ENCODE assay signal across 8 cellular contexts in the genomic region with DNA sequence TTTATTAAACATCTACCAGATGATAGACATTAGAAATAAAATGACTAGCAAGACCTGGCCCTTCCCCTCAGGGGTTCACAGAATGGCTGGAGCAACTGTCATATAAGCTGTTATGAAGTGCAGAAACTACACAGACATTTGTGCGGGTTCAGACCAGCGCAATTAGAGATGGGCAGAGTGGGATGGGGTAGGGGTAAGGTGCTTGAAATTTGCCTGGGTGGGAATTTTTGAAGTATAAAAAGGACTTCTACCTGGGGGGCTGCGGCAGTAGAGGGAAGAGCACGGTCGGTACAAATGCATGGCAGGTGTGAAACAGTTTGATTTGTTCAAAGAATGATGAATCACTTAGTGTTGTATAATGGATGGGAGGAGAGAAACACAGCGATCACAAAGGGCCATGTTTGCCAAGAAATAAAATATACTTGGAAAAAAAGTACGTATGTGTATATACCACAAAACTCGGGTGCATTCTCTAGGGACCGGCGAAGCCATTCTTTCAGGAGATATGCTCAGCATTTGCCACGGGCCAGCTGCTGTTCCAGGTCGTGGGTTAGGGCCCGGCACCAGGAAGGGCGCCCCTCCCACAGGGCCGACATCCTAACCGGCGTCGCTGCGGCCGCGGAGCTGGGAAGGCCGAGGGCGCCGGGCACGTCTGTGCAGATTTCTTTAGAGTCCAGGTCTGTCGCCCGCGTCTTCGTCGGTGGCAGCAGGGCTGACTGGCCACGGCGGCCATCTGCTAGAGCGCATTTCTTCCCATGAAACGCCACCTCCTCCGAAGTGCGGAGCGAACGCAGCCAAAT. TPM values are rescaled to one million over a fixed set of nuclear protein-coding genes. Genes with fewer than 3 reads are reported as not detected.
DNase-seq lines count a peak whose midpoint lies in the region; ATAC-seq and TF ChIP-seq lines count a peak whose summit lies in the region.

No MANE protein-coding gene starts in this region.

- peak; percentile 18 for ATAC-seq in activated CD4-positive, alpha-beta T cell treated with anti-CD3 and anti-CD28 coated beads for 36 hours
- ATAC-seq in HCT116 (peak; percentile 36), natural killer cell (peak; percentile 5 to 15 (median 7))

- peak; percentile 20 for DNase-seq in activated CD4-positive, alpha-beta T cell treated with anti-CD3 and anti-CD28 coated beads for 36 hours
- no peak for DNase-seq in activated CD4-positive, alpha-beta T cell treated with anti-CD3 and anti-CD28 coated beads, Interleukin-2, amount 50 U/mL, for 1 hour
- DNase-seq in HCT116 (ENCODE audit: low read depth, low spot score) (no peak), MM.1S (peak; percentile 53), fibroblast of mammary gland (ENCODE audit: low read depth) (peak; percentile 37), natural killer cell (no peak), cerebellar nuclear complex (lab: John Stamatoyannopoulos, UW) (no peak)
- DNase-seq in activated CD4-positive, alpha-beta T cell treated with anti-CD3 and anti-CD28 coated beads, Interleukin-2, amount 50 U/mL, for 48 hours, result peak; percentile 43 to 50

- H3K9ac ChIP-seq in HCT116 (ENCODE audit: low read length), result peak overlapping the region; percentile 87
- peak overlapping the region; percentile 95 for H3K9ac ChIP-seq in MM.1S (ENCODE audit: low read length)

- CTCF ChIA-PET in activated CD4-positive, alpha-beta T cell treated with anti-CD3 and anti-CD28 coated beads for 36 hours (lab: Charles Lee), result interaction anchor here (0.8 to 3.6 kb wide), 17 partner anchors 10 to 432 kb away, joined by 3 to 32 read pairs (median 6); a partner anchor contains a TSS
- CTCF ChIA-PET in HCT116 (lab: Charles Lee), result interaction anchor here (1.1 to 2.5 kb wide), 4 partner anchors 10 to 279 kb away, joined by 3 to 20 read pairs (median 8); a partner anchor contains a TSS

- H2AFZ ChIP-seq in HCT116 (ENCODE audit: low read depth, low read length, poor library complexity, severe bottlenecking) (peak overlapping the region; percentile 34), MM.1S (ENCODE audit: low read length) (peak overlapping the region; percentile 87)

- H3K4me3 ChIP-seq in HCT116 (replicated peaks in 1 of 2; ENCODE audit: low read depth in 1 of 2, low read length in 2 of 2) (peak overlapping the region; percentile 94 to 98), MM.1S (ENCODE audit: low read length) (peak overlapping the region; percentile 89), fibroblast of mammary gland (ENCODE audit: control insufficient read depth, low read depth, low read length) (peak overlapping the region; percentile 99)

- intact Hi-C loops in activated CD4-positive, alpha-beta T cell treated with anti-CD3 and anti-CD28 coated beads for 36 hours (cut with DNase I, micrococcal nuclease), result loop anchor here in 1 of 2 experiments (2.0 kb wide), 2 partner anchors 152 to 172 kb away; no protein-coding TSS in a partner anchor
- intact Hi-C loops in HCT116 (cut with micrococcal nuclease), result loop anchor here (2.0 kb wide), 1 partner anchor 40 kb away; a partner anchor contains a TSS
- intact Hi-C loops in natural killer cell (cut with micrococcal nuclease), result loop anchor here (2.0 kb wide), 1 partner anchor 98 kb away; no protein-coding TSS in a partner anchor

- H3K27me3 ChIP-seq in HCT116 (ENCODE audit: insufficient read depth, low read length) (no peaks in the 10 kb centered on the region), MM.1S (replicated peaks; ENCODE audit: insufficient read depth, low read length) (no peaks in the 10 kb centered on the region)

- H3K4me1 Mint-ChIP-seq in activated CD4-positive, alpha-beta T cell treated with anti-CD3 and anti-CD28 coated beads for 36 hours, result peaks cover 44% of the 10 kb centered on the region
- peaks cover 35 to 37% of the 10 kb centered on the region in 2 donors for H3K4me1 Mint-ChIP-seq in natural killer cell

- H3K4me1 ChIP-seq in HCT116 (ENCODE audit: control insufficient read depth in 1 of 2, insufficient read depth in 2 of 2, low read length in 2 of 2) (peaks cover 11 to 23% of the 10 kb centered on the region in 2 experiments; a peak in 3 of 4 replicates), MM.1S (ENCODE audit: low read length) (peaks cover 35% of the 10 kb centered on the region)

- peak overlapping the region; percentile 76 for H3K4me2 ChIP-seq in HCT116 (ENCODE audit: low read length)
- H3K4me2 ChIP-seq in MM.1S (ENCODE audit: low read depth, low read length), result peak overlapping the region; percentile 83

- H3F3A ChIP-seq in MM.1S (ENCODE audit: insufficient read depth, low read length), result peaks cover 27% of the 10 kb centered on the region

- H3K4me3 Mint-ChIP-seq in activated CD4-positive, alpha-beta T cell treated with anti-CD3 and anti-CD28 coated beads for 36 hours, result peak overlapping the region; percentile 92
- peak overlapping the region; percentile 99 for H3K4me3 Mint-ChIP-seq in natural killer cell

- peaks cover 38% of the 10 kb centered on the region for H3K79me2 ChIP-seq in HCT116 (ENCODE audit: insufficient read depth, low read length)
- H3K79me2 ChIP-seq in MM.1S (ENCODE audit: low read length), result peaks cover 50% of the 10 kb centered on the region

- no peaks in the 10 kb centered on the region for H3K9me2 ChIP-seq in HCT116 (ENCODE audit: insufficient read depth)
- H3K9me2 ChIP-seq in MM.1S (replicated peaks; ENCODE audit: insufficient read depth, low read length), result no peaks in the 10 kb centered on the region

- H3K9me3 ChIP-seq in HCT116 (ENCODE audit: control insufficient read depth in 1 of 2, insufficient read depth in 1 of 2, low read depth in 1 of 2, low read length in 2 of 2) (no peaks in the 10 kb centered on the region), MM.1S (replicated peaks; ENCODE audit: insufficient read depth, low read length) (no peaks in the 10 kb centered on the region)

- H3K36me3 ChIP-seq in HCT116 (ENCODE audit: control insufficient read depth in 1 of 2, insufficient read depth in 2 of 2, low read length in 2 of 2), result peaks cover 25 to 26% of the 10 kb centered on the region in 2 experiments; a peak in 3 of 4 replicates
- H3K36me3 ChIP-seq in MM.1S (replicated peaks; ENCODE audit: insufficient read depth, low read length), result peaks cover 5% of the 10 kb centered on the region; the same call in 1 of the 2 replicates

- peaks cover 7% of the 10 kb centered on the region; the same call in 1 of the 2 replicates for H4K20me1 ChIP-seq in HCT116 (ENCODE audit: insufficient read depth)
- H4K20me1 ChIP-seq in MM.1S (ENCODE audit: insufficient read depth, low read length), result peaks cover 8% of the 10 kb centered on the region; the same call in 1 of the 2 replicates

- peak overlapping the region; percentile 90 for H3K27ac Mint-ChIP-seq in activated CD4-positive, alpha-beta T cell treated with anti-CD3 and anti-CD28 coated beads for 36 hours
- H3K27ac Mint-ChIP-seq in natural killer cell, result peak overlapping the region; percentile 94 to 99

- H3K27me3 Mint-ChIP-seq in activated CD4-positive, alpha-beta T cell treated with anti-CD3 and anti-CD28 coated beads for 36 hours, result no peaks in the 10 kb centered on the region
- no peaks in the 10 kb centered on the region for H3K27me3 Mint-ChIP-seq in natural killer cell (ENCODE audit: low read depth in 2 of 2)

- H3K27ac ChIP-seq in HCT116 (ENCODE audit: low read depth, low read length) (peak overlapping the region; percentile 71), MM.1S (ENCODE audit: low read length) (peak overlapping the region; percentile 83)

- no peak for TF ChIP-seq RAD21 in HCT116 (IDR thresholded peaks at IDR 0.05; ENCODE audit: low read depth)

- peaks cover 42% of the 10 kb centered on the region for H3K36me3 Mint-ChIP-seq in activated CD4-positive, alpha-beta T cell treated with anti-CD3 and anti-CD28 coated beads for 36 hours (ENCODE audit: low read depth)
- peaks cover 7% of the 10 kb centered on the region for H3K36me3 Mint-ChIP-seq in natural killer cell

- no peak for TF ChIP-seq POLR2A in HCT116 (IDR thresholded peaks at IDR 0.05; ENCODE audit: borderline replicate concordance, extremely low read depth, insufficient read depth, insufficient read length)

- RAD21 ChIA-PET in HCT116 (lab: Charles Lee; ENCODE audit: low non-redundant PET in 1 of 2, low total read pairs in 2 of 2, uncharacterized antibody in 2 of 2, unreplicated experiment in 2 of 2), result interaction anchor here in 1 of 2 experiments (1.7 kb wide), 1 partner anchor 39 kb away, joined by 4 read pairs; a partner anchor contains a TSS

- no peaks in the 10 kb centered on the region for H3K9me3 Mint-ChIP-seq in activated CD4-positive, alpha-beta T cell treated with anti-CD3 and anti-CD28 coated beads for 36 hours (ENCODE audit: low read depth)
- no peaks in the 10 kb centered on the region for H3K9me3 Mint-ChIP-seq in natural killer cell

- POLR2A ChIA-PET in activated CD4-positive, alpha-beta T cell treated with anti-CD3 and anti-CD28 coated beads for 36 hours (lab: Charles Lee), result interaction anchor here (0.6 to 2.1 kb wide), 6 partner anchors 10 to 286 kb away, joined by 3 to 10 read pairs (median 6); a partner anchor contains a TSS
- POLR2A ChIA-PET in HCT116 (lab: Charles Lee), result interaction anchor here (0.9 to 1.2 kb wide), 4 partner anchors 9 to 286 kb away, joined by 3 to 5 read pairs (median 3); a partner anchor contains a TSS

- TSS peak; percentile 76 for BruUV-seq in HCT116 (replicated peaks; lab: Mats Ljungman, UMichigan)

- no peak for TF ChIP-seq CTCF in HCT116 (IDR thresholded peaks at IDR 0.05 in 2 of 3, conservative IDR thresholded peaks at IDR 0.05 in 1 of 3; ENCODE audit: borderline replicate concordance in 1 of 3, insufficient read depth in 1 of 3, low read depth in 2 of 3, low read length in 2 of 3)
- TF ChIP-seq CTCF in MM.1S (IDR thresholded peaks at IDR 0.05; ENCODE audit: low read length), result no peak
- TF ChIP-seq CTCF in fibroblast of mammary gland (conservative IDR thresholded peaks at IDR 0.05; ENCODE audit: control insufficient read depth, insufficient read depth, low read depth, low read length), result no peak
- no peak for TF ChIP-seq CTCF in natural killer cell (IDR thresholded peaks at IDR 0.05)

TF ChIP-seq in HCT116, 20 proteins besides CTCF, POLR2A, EP300 and RAD21 (continues in another document):
- TF ChIP-seq YY1 (IDR thresholded peaks at IDR 0.05; ENCODE audit: extremely low read depth, insufficient replicate concordance, low read depth, low read length) (no peak), ZFX (IDR thresholded peaks at IDR 0.05) (no peak), ELF1 (IDR thresholded peaks at IDR 0.05; ENCODE audit: borderline replicate concordance, low read depth) (no peak), EGR1 (IDR thresholded peaks at IDR 0.05; ENCODE audit: low read depth) (no peak)
- TF ChIP-seq, protein P1, sequence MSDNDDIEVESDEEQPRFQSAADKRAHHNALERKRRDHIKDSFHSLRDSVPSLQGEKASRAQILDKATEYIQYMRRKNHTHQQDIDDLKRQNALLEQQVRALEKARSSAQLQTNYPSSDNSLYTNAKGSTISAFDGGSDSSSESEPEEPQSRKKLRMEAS (IDR thresholded peaks at IDR 0.05), result no peak

RNA-seq across cellular contexts. Expression of a gene that starts 0.8 kb away (rescaled TPM):
- total RNA-seq in activated CD4-positive, alpha-beta T cell treated with anti-CD3 and anti-CD28 coated beads for 36 hours, result 10 to 100 TPM; 92.8 to 97.3 TPM
- total RNA-seq in HCT116 (2021; ENCODE audit: unreplicated experiment) (73.7 TPM), natural killer cell (10 to 100 TPM; 24.7 to 31.3 (median 29.6) TPM)
- 23.9 and 33.7 TPM in 2 replicates for polyA plus RNA-seq in HCT116 (2012)

RNA-seq across cellular contexts. Expression of a gene that starts 39.9 kb away (rescaled TPM):
- total RNA-seq in activated CD4-positive, alpha-beta T cell treated with anti-CD3 and anti-CD28 coated beads for 36 hours, result 10 to 100 TPM; 14.7 to 21.9 TPM
- total RNA-seq in HCT116 (2021; ENCODE audit: unreplicated experiment) (13.8 TPM), natural killer cell (10 to 100 TPM in 2 of 3 donors, 1 to 10 TPM in 1; 8.8 to 13.9 (median 12.2) TPM)
- 7.0 and 9.1 TPM in 2 replicates for polyA plus RNA-seq in HCT116 (2012)

Comparison
In these comparisons a context has a peak if more than half of its experiments do, and no peak if none do; other contexts are left out.
1. DNase-seq: peak in activated CD4-positive, alpha-beta T cell treated with anti-CD3 and anti-CD28 coated beads for 36 hours (single experiment), MM.1S (single experiment), activated CD4-positive, alpha-beta T cell treated with anti-CD3 and anti-CD28 coated beads, Interleukin-2, amount 50 U/mL, for 48 hours (2 of 2) and fibroblast of mammary gland (single experiment); none in activated CD4-positive, alpha-beta T cell treated with anti-CD3 and anti-CD28 coated beads, Interleukin-2, amount 50 U/mL, for 1 hour (single experiment), HCT116 (single experiment), natural killer cell (single experiment) and cerebellar nuclear complex (0 of 2).
2. Peak in every context shown above with its lines, with median percentiles within 50 percentile points of each other: ATAC-seq and H3K4me3 ChIP-seq.